ENCODE assay signal across 1 cellular context in genomic region chr10:89810908-89811515, GRCh38.
TF ChIP-seq lines count a peak whose summit lies in the region.

No MANE protein-coding gene starts in this region.

TF ChIP-seq in H1, 55 proteins besides CTCF, POLR2A, EP300 and RAD21 (continued from another document):
- TF ChIP-seq CHD7 (IDR thresholded peaks at IDR 0.05; ENCODE audit: insufficient replicate concordance, low read length) (no peak), ATF3 (IDR thresholded peaks at IDR 0.05; ENCODE audit: insufficient read depth, low read depth, low read length) (no peak), POU5F1 (IDR thresholded peaks at IDR 0.05; ENCODE audit: low read depth, low read length) (no peak), NRF1 (IDR thresholded peaks at IDR 0.05; ENCODE audit: low read depth, low read length) (no peak), CHD1 (IDR thresholded peaks at IDR 0.05; ENCODE audit: low read depth, low read length) (no peak), ATF2 (IDR thresholded peaks at IDR 0.05; ENCODE audit: low read length) (no peak), JUND (IDR thresholded peaks at IDR 0.05; ENCODE audit: low read length) (no peak), GABPA (IDR thresholded peaks at IDR 0.05; ENCODE audit: borderline replicate concordance, insufficient read depth, low read length) (no peak), SP2 (IDR thresholded peaks at IDR 0.05; ENCODE audit: low read length) (no peak)
